Comparison of ENCODE assay signal across 9 cellular contexts in genomic region chr4:7781361-7781760, GRCh38.
DNase-seq lines count a peak whose midpoint lies in the region; ATAC-seq and TF ChIP-seq lines count a peak whose summit lies in the region.
"Had no signal": no experiment of that assay in that cellular context is flagged by ENCODE, and none has a peak within 500 bp of the region (broad histone marks: within the 10 kb centered on the region; RNA-seq: fewer than 3 reads in every experiment).

No MANE protein-coding gene starts in this region.

- H3K27me3 ChIP-seq in lower lobe of right lung (ENCODE audit: low read depth): no peaks in the 10 kb centered on the region

- intact Hi-C loops in lower lobe of right lung (cut with DNase I): no loop called here

- H3K36me3 ChIP-seq in lower lobe of right lung: peaks cover 34% of the 10 kb centered on the region

- peak in 1 of 2 donors; percentile 22 for ATAC-seq in lower lobe of right lung

- H3K9me3 ChIP-seq in lower lobe of right lung: no peaks in the 10 kb centered on the region

- DNase-seq in AG20443 (ENCODE audit: low spot score) (peak; percentile 61), HCEC 1CT (peak; percentile 20), dermis blood vessel endothelial cell (peak; percentile 95), lower lobe of right lung (peak; percentile 43), SKM-1 treated with dmso at 0.1 percent for 144 hours (lab: John Stamatoyannopoulos, UW; ENCODE audit: unreplicated experiment) (no peak), ureter (ENCODE audit: low spot score) (no peak), GM19240 (ENCODE audit: insufficient read length, low spot score) (no peak)
- DNase-seq in stimulated activated CD8-positive, alpha-beta memory T cell treated with anti-CD3 and anti-CD28 coated beads, Interleukin-4, amount 100 ng/mL, for 48 hours: no peak
- DNase-seq: GF-D8 had no signal

- TF ChIP-seq CTCF in lower lobe of right lung (IDR thresholded peaks at IDR 0.05): no peak

- no peak overlapping the region for H3K4me3 ChIP-seq in lower lobe of right lung

- peaks cover 20% of the 10 kb centered on the region for H3K4me1 ChIP-seq in lower lobe of right lung

- H3K27ac ChIP-seq in lower lobe of right lung: peak overlapping the region; percentile 54

Comparison
In these comparisons a context has a peak if more than half of its experiments do, and no peak if none do; other contexts are left out.
1. DNase-seq: peak in AG20443 (single experiment), HCEC 1CT (single experiment), dermis blood vessel endothelial cell (single experiment) and lower lobe of right lung (single experiment); none in SKM-1 treated with dmso at 0.1 percent for 144 hours (single experiment), ureter (single experiment), stimulated activated CD8-positive, alpha-beta memory T cell treated with anti-CD3 and anti-CD28 coated beads, Interleukin-4, amount 100 ng/mL, for 48 hours (single experiment) and GM19240 (single experiment).